Comparison of ENCODE assay signal across 14 cellular contexts in genomic region chr4:109072595-109072994, GRCh38.
DNase-seq lines count a peak whose midpoint lies in the region; ATAC-seq and TF ChIP-seq lines count a peak whose summit lies in the region.
"Had no signal": no experiment of that assay in that cellular context is flagged by ENCODE, and none has a peak within 500 bp of the region (broad histone marks: within the 10 kb centered on the region; RNA-seq: fewer than 3 reads in every experiment).

No MANE protein-coding gene starts in this region.

- DNase-seq in A673 (ENCODE audit: low spot score) (peak; percentile 96), HL-60 (ENCODE audit: low read depth in 1 of 2, low spot score in 1 of 2) (peak; percentile 35 to 92), SKM-1 (lab: John Stamatoyannopoulos, UW; ENCODE audit: unreplicated experiment) (peak; percentile 15), Peyer's patch (no peak), type B pancreatic cell (ENCODE audit: extremely low spot score, unreplicated experiment) (no peak)
- DNase-seq in activated CD4-positive, alpha-beta memory T cell treated with anti-CD3 and anti-CD28 coated beads for 36 hours = no peak
- no peak for DNase-seq in activated effector memory CD4-positive, alpha-beta T cell treated with anti-CD3 and anti-CD28 coated beads, Interleukin-2, amount 50 U/mL, for 16 hours
- DNase-seq: activated CD4-positive, alpha-beta memory T cell treated with anti-CD3 and anti-CD28 coated beads, Interleukin-2, amount 10 ng/mL, durations not matched to agents 7 days and 5 days; activated naive CD8-positive, alpha-beta T cell treated with anti-CD3 and anti-CD28 coated beads for 36 hours; CD4-positive, CD25-positive, alpha-beta regulatory T cell; NCI-H2171; stimulated activated CD4-positive, alpha-beta T cell treated with anti-CD3 and anti-CD28 coated beads, Interleukin-4, amount 100 ng/mL, for 4 hours; testis had no signal

- no peak overlapping the region for H3K27ac Mint-ChIP-seq in activated CD4-positive, alpha-beta memory T cell treated with anti-CD3 and anti-CD28 coated beads for 36 hours
- no peak overlapping the region for H3K27ac Mint-ChIP-seq in type B pancreatic cell
- H3K27ac Mint-ChIP-seq: activated CD4-positive, alpha-beta memory T cell treated with anti-CD3 and anti-CD28 coated beads, Interleukin-2, amount 10 ng/mL, durations not matched to agents 7 days and 5 days; activated naive CD8-positive, alpha-beta T cell treated with anti-CD3 and anti-CD28 coated beads for 36 hours; CD4-positive, CD25-positive, alpha-beta regulatory T cell had no signal

- peak; percentile 84 for ATAC-seq in gastroesophageal sphincter

- no peaks in the 10 kb centered on the region for H3K9me3 ChIP-seq in A673 (ENCODE audit: low read depth, low read length, poor library complexity, severe bottlenecking)
- H3K9me3 ChIP-seq in gastroesophageal sphincter = no peaks in the 10 kb centered on the region
- H3K9me3 ChIP-seq in Peyer's patch = no peaks in the 10 kb centered on the region
- H3K9me3 ChIP-seq: testis had no signal

- CTCF ChIA-PET in A673 (lab: Charles Lee) = no interaction called here
- CTCF ChIA-PET in activated CD4-positive, alpha-beta memory T cell treated with anti-CD3 and anti-CD28 coated beads for 36 hours (lab: Charles Lee) = interaction anchor here (0.9 kb wide), 1 partner anchor 20 kb away, joined by 3 read pairs; no protein-coding TSS in a partner anchor

- no peak overlapping the region for H3K4me3 Mint-ChIP-seq in activated CD4-positive, alpha-beta memory T cell treated with anti-CD3 and anti-CD28 coated beads for 36 hours
- H3K4me3 Mint-ChIP-seq in type B pancreatic cell = no peak overlapping the region
- H3K4me3 Mint-ChIP-seq: activated CD4-positive, alpha-beta memory T cell treated with anti-CD3 and anti-CD28 coated beads, Interleukin-2, amount 10 ng/mL, durations not matched to agents 7 days and 5 days; activated naive CD8-positive, alpha-beta T cell treated with anti-CD3 and anti-CD28 coated beads for 36 hours; CD4-positive, CD25-positive, alpha-beta regulatory T cell had no signal

- H3K9me3 Mint-ChIP-seq in activated CD4-positive, alpha-beta memory T cell treated with anti-CD3 and anti-CD28 coated beads for 36 hours = no peaks in the 10 kb centered on the region
- no peaks in the 10 kb centered on the region for H3K9me3 Mint-ChIP-seq in type B pancreatic cell
- H3K9me3 Mint-ChIP-seq: activated CD4-positive, alpha-beta memory T cell treated with anti-CD3 and anti-CD28 coated beads, Interleukin-2, amount 10 ng/mL, durations not matched to agents 7 days and 5 days; activated naive CD8-positive, alpha-beta T cell treated with anti-CD3 and anti-CD28 coated beads for 36 hours had no signal

- H3K4me1 Mint-ChIP-seq in activated CD4-positive, alpha-beta memory T cell treated with anti-CD3 and anti-CD28 coated beads for 36 hours (ENCODE audit: low read depth) = no peaks in the 10 kb centered on the region
- peaks cover 2% of the 10 kb centered on the region for H3K4me1 Mint-ChIP-seq in type B pancreatic cell (ENCODE audit: unreplicated experiment)
- H3K4me1 Mint-ChIP-seq: activated CD4-positive, alpha-beta memory T cell treated with anti-CD3 and anti-CD28 coated beads, Interleukin-2, amount 10 ng/mL, durations not matched to agents 7 days and 5 days; activated naive CD8-positive, alpha-beta T cell treated with anti-CD3 and anti-CD28 coated beads for 36 hours; CD4-positive, CD25-positive, alpha-beta regulatory T cell had no signal

- no peaks in the 10 kb centered on the region for H3K36me3 ChIP-seq in A673 (ENCODE audit: insufficient read depth, low read length, poor library complexity, severe bottlenecking)
- H3K36me3 ChIP-seq in gastroesophageal sphincter = no peaks in the 10 kb centered on the region
- no peaks in the 10 kb centered on the region for H3K36me3 ChIP-seq in Peyer's patch

- no peak for TF ChIP-seq EP300 in gastroesophageal sphincter (IDR thresholded peaks at IDR 0.05)

- intact Hi-C loops in A673 (cut with micrococcal nuclease; ENCODE audit: unreplicated experiment) = loop anchor here (10.0 kb wide), 2 partner anchors 128 to 222 kb away; no protein-coding TSS in a partner anchor
- intact Hi-C loops in activated CD4-positive, alpha-beta memory T cell treated with anti-CD3 and anti-CD28 coated beads for 36 hours (cut with micrococcal nuclease) = no loop called here

- no peaks in the 10 kb centered on the region for H3K36me3 Mint-ChIP-seq in activated CD4-positive, alpha-beta memory T cell treated with anti-CD3 and anti-CD28 coated beads for 36 hours
- H3K36me3 Mint-ChIP-seq in type B pancreatic cell = no peaks in the 10 kb centered on the region
- H3K36me3 Mint-ChIP-seq: activated naive CD8-positive, alpha-beta T cell treated with anti-CD3 and anti-CD28 coated beads for 36 hours; CD4-positive, CD25-positive, alpha-beta regulatory T cell had no signal

- no peak for TF ChIP-seq CTCF in A673 (conservative IDR thresholded peaks at IDR 0.05; ENCODE audit: low read depth, low read length)
- TF ChIP-seq CTCF in HL-60 (IDR thresholded peaks at IDR 0.05; ENCODE audit: insufficient read depth, low read length) = no peak
- no peak for TF ChIP-seq CTCF in gastroesophageal sphincter (IDR thresholded peaks at IDR 0.05)
- no peak for TF ChIP-seq CTCF in Peyer's patch (IDR thresholded peaks at IDR 0.05)
- no peak for TF ChIP-seq CTCF in type B pancreatic cell (conservative IDR thresholded peaks at IDR 0.05)

- BruUV-seq in A673 (replicated peaks; lab: Mats Ljungman, UMichigan) = no TSS peak

- peaks cover 30% of the 10 kb centered on the region for H3K4me1 ChIP-seq in A673 (ENCODE audit: insufficient read depth, low read length, poor library complexity, severe bottlenecking)
- H3K4me1 ChIP-seq in gastroesophageal sphincter = no peaks in the 10 kb centered on the region
- no peaks in the 10 kb centered on the region for H3K4me1 ChIP-seq in Peyer's patch
- H3K4me1 ChIP-seq: testis had no signal

- WGBS in gastroesophageal sphincter (ENCODE audit: low coverage in 1 of 2), 2 donors = 80 to 92% methylated on average over 1 to 2 of the region's 2 CpGs

- H3K4me3 ChIP-seq in A673 (ENCODE audit: low read depth, low read length, poor library complexity, severe bottlenecking) = no peak overlapping the region
- H3K4me3 ChIP-seq in HL-60 (replicated peaks; ENCODE audit: insufficient read depth, low read length) = no peak overlapping the region
- no peak overlapping the region for H3K4me3 ChIP-seq in gastroesophageal sphincter
- no peak overlapping the region for H3K4me3 ChIP-seq in Peyer's patch
- H3K4me3 ChIP-seq: testis had no signal

- H3K27me3 ChIP-seq in A673 (replicated peaks; ENCODE audit: insufficient read depth, low read depth, low read length, poor library complexity) (no peaks in the 10 kb centered on the region), HL-60 (ENCODE audit: insufficient read depth, poor library complexity, severe bottlenecking) (no peaks in the 10 kb centered on the region), gastroesophageal sphincter (no peaks in the 10 kb centered on the region), Peyer's patch (no peaks in the 10 kb centered on the region)
- H3K27me3 ChIP-seq: testis had no signal

- POLR2A ChIA-PET in A673 (lab: Charles Lee; ENCODE audit: low non-redundant PET) = no interaction called here
- POLR2A ChIA-PET in activated CD4-positive, alpha-beta memory T cell treated with anti-CD3 and anti-CD28 coated beads for 36 hours (lab: Charles Lee) = no interaction called here

- H3K27me3 Mint-ChIP-seq in activated CD4-positive, alpha-beta memory T cell treated with anti-CD3 and anti-CD28 coated beads for 36 hours = peaks cover 4% of the 10 kb centered on the region
- H3K27me3 Mint-ChIP-seq in type B pancreatic cell = no peaks in the 10 kb centered on the region

- H3K27ac ChIP-seq in A673 (ENCODE audit: low read depth, low read length, poor library complexity, severe bottlenecking) (peak overlapping the region; percentile 8), HL-60 (replicated peaks) (no peak overlapping the region), gastroesophageal sphincter (no peak overlapping the region), Peyer's patch (no peak overlapping the region)
- H3K27ac ChIP-seq: testis had no signal

- TF ChIP-seq POLR2A in gastroesophageal sphincter (IDR thresholded peaks at IDR 0.05) (no peak), Peyer's patch (IDR thresholded peaks at IDR 0.05) (no peak)

Comparison
In these comparisons a context has a peak if more than half of its experiments do, and no peak if none do; other contexts are left out.
1. DNase-seq: peak in A673 (single experiment), HL-60 (2 of 2) and SKM-1 (single experiment); none in Peyer's patch (0 of 3), activated CD4-positive, alpha-beta memory T cell treated with anti-CD3 and anti-CD28 coated beads for 36 hours (single experiment), type B pancreatic cell (single experiment) and activated effector memory CD4-positive, alpha-beta T cell treated with anti-CD3 and anti-CD28 coated beads, Interleukin-2, amount 50 U/mL, for 16 hours (single experiment).